In genomic region chr1:23597635-23598388, GRCh38 we compare ENCODE assay signal across 1 cellular context.
TF ChIP-seq lines count a peak whose summit lies in the region.

No MANE protein-coding gene starts in this region.

TF ChIP-seq in K562, 482 proteins besides CTCF, POLR2A, EP300 and RAD21 (continues in another document):
- TF ChIP-seq ZNF609 (CRISPR knock-in tag; IDR thresholded peaks at IDR 0.05; ENCODE audit: borderline replicate concordance): no peak
- peak; percentile 87 for TF ChIP-seq MAFF (IDR thresholded peaks at IDR 0.05; ENCODE audit: low read length)
- TF ChIP-seq, protein P1, sequence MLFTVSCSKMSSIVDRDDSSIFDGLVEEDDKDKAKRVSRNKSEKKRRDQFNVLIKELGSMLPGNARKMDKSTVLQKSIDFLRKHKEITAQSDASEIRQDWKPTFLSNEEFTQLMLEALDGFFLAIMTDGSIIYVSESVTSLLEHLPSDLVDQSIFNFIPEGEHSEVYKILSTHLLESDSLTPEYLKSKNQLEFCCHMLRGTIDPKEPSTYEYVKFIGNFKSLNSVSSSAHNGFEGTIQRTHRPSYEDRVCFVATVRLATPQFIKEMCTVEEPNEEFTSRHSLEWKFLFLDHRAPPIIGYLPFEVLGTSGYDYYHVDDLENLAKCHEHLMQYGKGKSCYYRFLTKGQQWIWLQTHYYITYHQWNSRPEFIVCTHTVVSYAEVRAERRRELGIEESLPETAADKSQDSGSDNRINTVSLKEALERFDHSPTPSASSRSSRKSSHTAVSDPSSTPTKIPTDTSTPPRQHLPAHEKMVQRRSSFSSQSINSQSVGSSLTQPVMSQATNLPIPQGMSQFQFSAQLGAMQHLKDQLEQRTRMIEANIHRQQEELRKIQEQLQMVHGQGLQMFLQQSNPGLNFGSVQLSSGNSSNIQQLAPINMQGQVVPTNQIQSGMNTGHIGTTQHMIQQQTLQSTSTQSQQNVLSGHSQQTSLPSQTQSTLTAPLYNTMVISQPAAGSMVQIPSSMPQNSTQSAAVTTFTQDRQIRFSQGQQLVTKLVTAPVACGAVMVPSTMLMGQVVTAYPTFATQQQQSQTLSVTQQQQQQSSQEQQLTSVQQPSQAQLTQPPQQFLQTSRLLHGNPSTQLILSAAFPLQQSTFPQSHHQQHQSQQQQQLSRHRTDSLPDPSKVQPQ (CRISPR knock-in tag; IDR thresholded peaks at IDR 0.05; ENCODE audit: borderline replicate concordance): no peak
- no peak for TF ChIP-seq ZNF766 (CRISPR knock-in tag; conservative IDR thresholded peaks at IDR 0.05)
- TF ChIP-seq, protein P2, sequence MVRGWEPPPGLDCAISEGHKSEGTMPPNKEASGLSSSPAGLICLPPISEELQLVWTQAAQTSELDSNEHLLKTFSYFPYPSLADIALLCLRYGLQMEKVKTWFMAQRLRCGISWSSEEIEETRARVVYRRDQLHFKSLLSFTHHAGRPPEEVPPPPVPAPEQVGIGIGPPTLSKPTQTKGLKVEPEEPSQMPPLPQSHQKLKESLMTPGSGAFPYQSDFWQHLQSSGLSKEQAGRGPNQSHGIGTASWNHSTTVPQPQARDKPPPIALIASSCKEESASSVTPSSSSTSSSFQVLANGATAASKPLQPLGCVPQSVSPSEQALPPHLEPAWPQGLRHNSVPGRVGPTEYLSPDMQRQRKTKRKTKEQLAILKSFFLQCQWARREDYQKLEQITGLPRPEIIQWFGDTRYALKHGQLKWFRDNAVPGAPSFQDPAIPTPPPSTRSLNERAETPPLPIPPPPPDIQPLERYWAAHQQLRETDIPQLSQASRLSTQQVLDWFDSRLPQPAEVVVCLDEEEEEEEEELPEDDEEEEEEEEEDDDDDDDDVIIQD (CRISPR knock-in tag; IDR thresholded peaks at IDR 0.05): no peak
- TF ChIP-seq ELF1 (tag; IDR thresholded peaks at IDR 0.05): 0 out of 2 replicates have a peak, but pooled peaks have one; percentile 17
- TF ChIP-seq ZNF316 (IDR thresholded peaks at IDR 0.05): peak; percentile 96
- no peak for TF ChIP-seq ELF2 (CRISPR knock-in tag; IDR thresholded peaks at IDR 0.05)
- no peak for TF ChIP-seq ASH1L (IDR thresholded peaks at IDR 0.05; ENCODE audit: borderline replicate concordance, low read depth, partially characterized antibody)
- no peak for TF ChIP-seq HNRNPUL1 (IDR thresholded peaks at IDR 0.05; ENCODE audit: low read length)
- TF ChIP-seq ZNF589 (CRISPR knock-in tag; IDR thresholded peaks at IDR 0.05; ENCODE audit: low read depth): 0 out of 2 replicates have a peak, but pooled peaks have one; percentile 7
- TF ChIP-seq IRF2 (CRISPR knock-in tag; IDR thresholded peaks at IDR 0.05): no peak
- no peak for TF ChIP-seq TRIM25 (IDR thresholded peaks at IDR 0.05; ENCODE audit: borderline replicate concordance)
- TF ChIP-seq TAF15 (IDR thresholded peaks at IDR 0.05; ENCODE audit: low read depth, low read length): no peak
- no peak for TF ChIP-seq TARDBP (IDR thresholded peaks at IDR 0.05)
- peak; percentile 83 for TF ChIP-seq MAFG (tag; conservative IDR thresholded peaks at IDR 0.05)
- TF ChIP-seq, protein P3, sequence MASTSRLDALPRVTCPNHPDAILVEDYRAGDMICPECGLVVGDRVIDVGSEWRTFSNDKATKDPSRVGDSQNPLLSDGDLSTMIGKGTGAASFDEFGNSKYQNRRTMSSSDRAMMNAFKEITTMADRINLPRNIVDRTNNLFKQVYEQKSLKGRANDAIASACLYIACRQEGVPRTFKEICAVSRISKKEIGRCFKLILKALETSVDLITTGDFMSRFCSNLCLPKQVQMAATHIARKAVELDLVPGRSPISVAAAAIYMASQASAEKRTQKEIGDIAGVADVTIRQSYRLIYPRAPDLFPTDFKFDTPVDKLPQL (IDR thresholded peaks at IDR 0.05; ENCODE audit: extremely low read depth, insufficient read length): no peak
- TF ChIP-seq ZNF354B (CRISPR knock-in tag; IDR thresholded peaks at IDR 0.05): no peak
- no peak for TF ChIP-seq CTBP1 (IDR thresholded peaks at IDR 0.05; ENCODE audit: borderline replicate concordance)
- TF ChIP-seq TEAD4 (IDR thresholded peaks at IDR 0.05; ENCODE audit: low read length): no peak
- no peak for TF ChIP-seq TEAD4 (CRISPR knock-in tag; IDR thresholded peaks at IDR 0.05; ENCODE audit: borderline replicate concordance)
- TF ChIP-seq, protein P4, sequence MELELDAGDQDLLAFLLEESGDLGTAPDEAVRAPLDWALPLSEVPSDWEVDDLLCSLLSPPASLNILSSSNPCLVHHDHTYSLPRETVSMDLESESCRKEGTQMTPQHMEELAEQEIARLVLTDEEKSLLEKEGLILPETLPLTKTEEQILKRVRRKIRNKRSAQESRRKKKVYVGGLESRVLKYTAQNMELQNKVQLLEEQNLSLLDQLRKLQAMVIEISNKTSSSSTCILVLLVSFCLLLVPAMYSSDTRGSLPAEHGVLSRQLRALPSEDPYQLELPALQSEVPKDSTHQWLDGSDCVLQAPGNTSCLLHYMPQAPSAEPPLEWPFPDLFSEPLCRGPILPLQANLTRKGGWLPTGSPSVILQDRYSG (tag; conservative IDR thresholded peaks at IDR 0.05; ENCODE audit: low read depth): 0 out of 2 replicates have a peak, but pooled peaks have one; percentile 20
- TF ChIP-seq HIVEP1 (CRISPR knock-in tag; IDR thresholded peaks at IDR 0.05): no peak
- peak; percentile 89 for TF ChIP-seq MAFK (IDR thresholded peaks at IDR 0.05; ENCODE audit: low read length)
- no peak for TF ChIP-seq HDAC8 (tag; IDR thresholded peaks at IDR 0.05)
- TF ChIP-seq ZNF212 (CRISPR knock-in tag; IDR thresholded peaks at IDR 0.05): no peak
- TF ChIP-seq CBX2 (IDR thresholded peaks at IDR 0.05; ENCODE audit: insufficient read depth, low read length, poor library complexity, severe bottlenecking): no peak
- TF ChIP-seq BHLHE40 (IDR thresholded peaks at IDR 0.05; ENCODE audit: low read length): no peak
- no peak for TF ChIP-seq ZNF644 (tag; IDR thresholded peaks at IDR 0.05; ENCODE audit: low read depth)
- TF ChIP-seq, protein P5, sequence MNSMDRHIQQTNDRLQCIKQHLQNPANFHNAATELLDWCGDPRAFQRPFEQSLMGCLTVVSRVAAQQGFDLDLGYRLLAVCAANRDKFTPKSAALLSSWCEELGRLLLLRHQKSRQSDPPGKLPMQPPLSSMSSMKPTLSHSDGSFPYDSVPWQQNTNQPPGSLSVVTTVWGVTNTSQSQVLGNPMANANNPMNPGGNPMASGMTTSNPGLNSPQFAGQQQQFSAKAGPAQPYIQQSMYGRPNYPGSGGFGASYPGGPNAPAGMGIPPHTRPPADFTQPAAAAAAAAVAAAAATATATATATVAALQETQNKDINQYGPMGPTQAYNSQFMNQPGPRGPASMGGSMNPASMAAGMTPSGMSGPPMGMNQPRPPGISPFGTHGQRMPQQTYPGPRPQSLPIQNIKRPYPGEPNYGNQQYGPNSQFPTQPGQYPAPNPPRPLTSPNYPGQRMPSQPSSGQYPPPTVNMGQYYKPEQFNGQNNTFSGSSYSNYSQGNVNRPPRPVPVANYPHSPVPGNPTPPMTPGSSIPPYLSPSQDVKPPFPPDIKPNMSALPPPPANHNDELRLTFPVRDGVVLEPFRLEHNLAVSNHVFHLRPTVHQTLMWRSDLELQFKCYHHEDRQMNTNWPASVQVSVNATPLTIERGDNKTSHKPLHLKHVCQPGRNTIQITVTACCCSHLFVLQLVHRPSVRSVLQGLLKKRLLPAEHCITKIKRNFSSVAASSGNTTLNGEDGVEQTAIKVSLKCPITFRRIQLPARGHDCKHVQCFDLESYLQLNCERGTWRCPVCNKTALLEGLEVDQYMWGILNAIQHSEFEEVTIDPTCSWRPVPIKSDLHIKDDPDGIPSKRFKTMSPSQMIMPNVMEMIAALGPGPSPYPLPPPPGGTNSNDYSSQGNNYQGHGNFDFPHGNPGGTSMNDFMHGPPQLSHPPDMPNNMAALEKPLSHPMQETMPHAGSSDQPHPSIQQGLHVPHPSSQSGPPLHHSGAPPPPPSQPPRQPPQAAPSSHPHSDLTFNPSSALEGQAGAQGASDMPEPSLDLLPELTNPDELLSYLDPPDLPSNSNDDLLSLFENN (IDR thresholded peaks at IDR 0.05; ENCODE audit: low read depth in 2 of 2, low read length in 2 of 2): no peak
- no peak for TF ChIP-seq RAD51 (IDR thresholded peaks at IDR 0.05; ENCODE audit: borderline replicate concordance, low read depth)
- TF ChIP-seq C11orf30 (IDR thresholded peaks at IDR 0.05; ENCODE audit: low read depth): peak; percentile 93
- TF ChIP-seq ZSCAN29 (IDR thresholded peaks at IDR 0.05): no peak
- TF ChIP-seq ZNF23 (CRISPR knock-in tag; IDR thresholded peaks at IDR 0.05): no peak
- TF ChIP-seq MLX (CRISPR knock-in tag; conservative IDR thresholded peaks at IDR 0.05): no peak
- no peak for TF ChIP-seq SRSF9 (IDR thresholded peaks at IDR 0.05; ENCODE audit: borderline replicate concordance, low read depth, low read length)
- TF ChIP-seq, protein P6, sequence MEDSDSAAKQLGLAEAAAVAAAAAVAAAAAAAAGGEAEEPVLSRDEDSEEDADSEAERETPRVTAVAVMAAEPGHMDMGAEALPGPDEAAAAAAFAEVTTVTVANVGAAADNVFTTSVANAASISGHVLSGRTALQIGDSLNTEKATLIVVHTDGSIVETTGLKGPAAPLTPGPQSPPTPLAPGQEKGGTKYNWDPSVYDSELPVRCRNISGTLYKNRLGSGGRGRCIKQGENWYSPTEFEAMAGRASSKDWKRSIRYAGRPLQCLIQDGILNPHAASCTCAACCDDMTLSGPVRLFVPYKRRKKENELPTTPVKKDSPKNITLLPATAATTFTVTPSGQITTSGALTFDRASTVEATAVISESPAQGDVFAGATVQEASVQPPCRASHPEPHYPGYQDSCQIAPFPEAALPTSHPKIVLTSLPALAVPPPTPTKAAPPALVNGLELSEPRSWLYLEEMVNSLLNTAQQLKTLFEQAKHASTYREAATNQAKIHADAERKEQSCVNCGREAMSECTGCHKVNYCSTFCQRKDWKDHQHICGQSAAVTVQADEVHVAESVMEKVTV (CRISPR knock-in tag; IDR thresholded peaks at IDR 0.05): 0 out of 2 replicates have a peak, but pooled peaks have one; percentile 27
- no peak for TF ChIP-seq TCF3 (CRISPR knock-in tag; IDR thresholded peaks at IDR 0.05)
- no peak for TF ChIP-seq ZNF584 (CRISPR knock-in tag; IDR thresholded peaks at IDR 0.05; ENCODE audit: low read depth)
- no peak for TF ChIP-seq POU5F1 (IDR thresholded peaks at IDR 0.05; ENCODE audit: borderline replicate concordance, low read depth, low read length, partially characterized antibody)
- TF ChIP-seq CBFA2T3 (IDR thresholded peaks at IDR 0.05): no peak
- no peak for TF ChIP-seq THRA (IDR thresholded peaks at IDR 0.05)
- TF ChIP-seq ZFX (CRISPR knock-in tag; IDR thresholded peaks at IDR 0.05): no peak
- no peak for TF ChIP-seq POLR2G (IDR thresholded peaks at IDR 0.05; ENCODE audit: low read depth, low read length)
